In the genomic region with DNA sequence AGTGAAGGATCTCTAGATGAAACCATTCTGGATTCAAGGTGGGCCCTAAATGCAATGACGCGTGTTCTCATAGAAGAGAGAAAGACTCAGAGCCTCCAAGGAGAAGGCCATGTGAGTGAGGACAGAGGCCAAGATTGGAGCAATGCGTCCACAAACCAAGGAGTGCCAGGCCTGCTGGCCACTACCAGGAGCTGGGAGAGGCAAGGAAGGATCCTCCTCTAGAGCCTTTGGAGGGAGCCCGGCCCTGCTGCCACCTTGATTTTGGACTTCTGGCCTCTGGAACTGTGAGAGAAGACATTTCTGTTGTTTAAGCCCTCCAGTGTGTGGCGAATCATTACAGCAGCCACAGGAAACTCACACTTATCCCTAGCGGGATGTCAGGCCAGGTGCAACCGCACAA, we compare ENCODE assay signal across 16 cellular contexts. TPM values are rescaled to one million over a fixed set of nuclear protein-coding genes. Genes with fewer than 3 reads are reported as not detected.
"Had no signal": no experiment of that assay in that cellular context is flagged by ENCODE, and none has a peak within 500 bp of the region (broad histone marks: within the 10 kb centered on the region; RNA-seq: fewer than 3 reads in every experiment).

No MANE protein-coding gene starts in this region.

- H3K27me3 ChIP-seq: brain microvascular endothelial cell, pancreas, upper lobe of left lung had no signal

- H3K9me3 Mint-ChIP-seq: activated CD4-positive, alpha-beta T cell treated with anti-CD3 and anti-CD28 coated beads, Interleukin-2, amount 10 ng/mL, durations not matched to agents 7 days and 5 days; central memory CD8-positive, alpha-beta T cell; stimulated activated naive B cell treated with anti-CD40 and anti-IgM and Interleukin-4, amounts not matched to agents 10 μg/mL and 1 μg/mL and 100 μg/mL, for 72 hours had no signal

- H3K36me3 Mint-ChIP-seq: naive B cell; stimulated activated naive B cell treated with anti-CD40 and anti-IgM and Interleukin-4, amounts not matched to agents 10 μg/mL and 1 μg/mL and 100 μg/mL, for 72 hours had no signal

- H3K27ac ChIP-seq: brain microvascular endothelial cell, coronary artery, gastrocnemius medialis, left ventricle myocardium inferior, pancreas, thoracic aorta, upper lobe of left lung had no signal

- H3K4me1 Mint-ChIP-seq: activated CD4-positive, alpha-beta T cell treated with anti-CD3 and anti-CD28 coated beads, Interleukin-2, amount 10 ng/mL, durations not matched to agents 7 days and 5 days; central memory CD8-positive, alpha-beta T cell; naive B cell had no signal

- H3K27me3 Mint-ChIP-seq: activated CD4-positive, alpha-beta T cell treated with anti-CD3 and anti-CD28 coated beads, Interleukin-2, amount 10 ng/mL, durations not matched to agents 7 days and 5 days had no signal

- H3K9me3 ChIP-seq: gastrocnemius medialis, left ventricle myocardium inferior, pancreas, thoracic aorta, upper lobe of left lung had no signal

- ATAC-seq: gastrocnemius medialis; pancreas; stimulated activated naive B cell treated with anti-CD40 and anti-IgM and Interleukin-4, amounts not matched to agents 10 μg/mL and 1 μg/mL and 100 μg/mL, for 72 hours had no signal

- H3K36me3 ChIP-seq: brain microvascular endothelial cell, gastrocnemius medialis, left ventricle myocardium inferior, pancreas, thoracic aorta, upper lobe of left lung had no signal

- H3K4me1 ChIP-seq: gastrocnemius medialis, left ventricle myocardium inferior, upper lobe of left lung had no signal

- H3K4me3 ChIP-seq: coronary artery, gastrocnemius medialis, left ventricle myocardium inferior, pancreas, thoracic aorta, upper lobe of left lung had no signal

- DNase-seq: activated CD4-positive, alpha-beta T cell treated with anti-CD3 and anti-CD28 coated beads, Interleukin-2, amount 10 ng/mL, durations not matched to agents 7 days and 5 days; activated CD4-positive, CD25-positive, alpha-beta regulatory T cell; brain microvascular endothelial cell; erythroblast; gastrocnemius medialis; left ventricle myocardium inferior; naive B cell; stimulated activated naive B cell treated with anti-CD40 and anti-IgM and Interleukin-4, amounts not matched to agents 10 μg/mL and 1 μg/mL and 100 μg/mL, for 72 hours; T1000 had no signal

- H3K27ac Mint-ChIP-seq: activated CD4-positive, alpha-beta T cell treated with anti-CD3 and anti-CD28 coated beads, Interleukin-2, amount 10 ng/mL, durations not matched to agents 7 days and 5 days; stimulated activated naive B cell treated with anti-CD40 and anti-IgM and Interleukin-4, amounts not matched to agents 10 μg/mL and 1 μg/mL and 100 μg/mL, for 72 hours had no signal

- H3K4me3 Mint-ChIP-seq: activated CD4-positive, alpha-beta T cell treated with anti-CD3 and anti-CD28 coated beads, Interleukin-2, amount 10 ng/mL, durations not matched to agents 7 days and 5 days; central memory CD8-positive, alpha-beta T cell; naive B cell; stimulated activated naive B cell treated with anti-CD40 and anti-IgM and Interleukin-4, amounts not matched to agents 10 μg/mL and 1 μg/mL and 100 μg/mL, for 72 hours had no signal

RNA-seq across cellular contexts. Expression of a gene that starts 52.7 kb away (rescaled TPM):
- total RNA-seq: activated CD4-positive, alpha-beta T cell treated with anti-CD3 and anti-CD28 coated beads, Interleukin-2, amount 10 ng/mL, durations not matched to agents 7 days and 5 days; activated CD8-positive, alpha-beta memory T cell treated with anti-CD3 and anti-CD28 coated beads for 36 hours; T-helper 1 cell treated with Interleukin-12 subunit alpha and Interleukin-12 subunit beta and Interleukin-4 antibody, amounts not matched to agents 30 ng/mL and 1 ng/mL, for 36 hours had no signal
